Comparison of ENCODE assay signal across 8 cellular contexts in genomic region chr17:81710514-81711308, GRCh38. TPM values are rescaled to one million over a fixed set of nuclear protein-coding genes. Genes with fewer than 3 reads are reported as not detected.
DNase-seq lines count a peak whose midpoint lies in the region; ATAC-seq and TF ChIP-seq lines count a peak whose summit lies in the region.

No MANE protein-coding gene starts in this region.

- H3K27me3 Mint-ChIP-seq in endothelial cell (ENCODE audit: unreplicated experiment): peaks cover 11% of the 10 kb centered on the region

- 9 to 13% (median 9%) methylated on average over 29 of the region's 29 CpGs for WGBS in psoas muscle, 3 donors

- H3K9me3 Mint-ChIP-seq in endothelial cell (ENCODE audit: unreplicated experiment): no peaks in the 10 kb centered on the region

- peak overlapping the region; percentile 73 for H3K4me3 ChIP-seq in psoas muscle

- peak; percentile 43 for DNase-seq in stimulated activated CD4-positive, alpha-beta T cell treated with anti-CD3 and anti-CD28 coated beads, Interleukin-15, amount 100 ng/mL, for 24 hours
- DNase-seq in stimulated activated CD4-positive, alpha-beta T cell treated with anti-CD3 and anti-CD28 coated beads, Interleukin-2, amount 100 ng/mL, for 48 hours: no peak
- DNase-seq in SHP77 (lab: John Stamatoyannopoulos, UW) (peak; percentile 68 to 74), endothelial cell (ENCODE audit: low spot score) (no peak), psoas muscle (no peak), omental fat pad (ENCODE audit: low spot score) (no peak)

- ATAC-seq in psoas muscle (peak in 2 of 4 donors; percentile 20 to 24), GM18870 (IDR thresholded peaks at IDR 0.05; ENCODE audit: unreplicated experiment) (no peak), omental fat pad (ENCODE audit: low FRiP score) (no peak), HG02798 (IDR thresholded peaks at IDR 0.05; ENCODE audit: poor library complexity, unreplicated experiment) (no peak)

- H3K4me1 ChIP-seq in psoas muscle: peaks cover 26% of the 10 kb centered on the region

- peak overlapping the region; percentile 86 for H3K27ac ChIP-seq in psoas muscle

- no peak for TF ChIP-seq CTCF in endothelial cell (IDR thresholded peaks at IDR 0.05; ENCODE audit: unreplicated experiment)
- TF ChIP-seq CTCF in psoas muscle (IDR thresholded peaks at IDR 0.05): no peak
- no peak for TF ChIP-seq CTCF in omental fat pad (IDR thresholded peaks at IDR 0.05)

- peaks cover 0 to 26% of the 10 kb centered on the region in 2 donors for H3K36me3 ChIP-seq in psoas muscle (ENCODE audit: insufficient read depth in 1 of 2, low read depth in 1 of 2)

- H3K36me3 Mint-ChIP-seq in endothelial cell (ENCODE audit: low read depth, unreplicated experiment): peaks cover 16% of the 10 kb centered on the region

- peak overlapping the region; percentile 81 for H3K4me3 Mint-ChIP-seq in endothelial cell (ENCODE audit: unreplicated experiment)

- H3K9me3 ChIP-seq in psoas muscle: no peaks in the 10 kb centered on the region

- peak overlapping the region; percentile 24 for H3K27ac Mint-ChIP-seq in endothelial cell (ENCODE audit: unreplicated experiment)

- H3K27me3 ChIP-seq in psoas muscle (ENCODE audit: insufficient read depth in 3 of 3, low read length in 2 of 3): no peaks in the 10 kb centered on the region

- intact Hi-C loops in psoas muscle (cut with DNase I): no loop called here

- peaks cover 17% of the 10 kb centered on the region for H3K4me1 Mint-ChIP-seq in endothelial cell (ENCODE audit: unreplicated experiment)

RNA-seq across cellular contexts. Expression of gene SLC25A10, which starts 1.4 kb away (rescaled TPM):
- 6.7 TPM for total RNA-seq in endothelial cell (ENCODE audit: unreplicated experiment)
- 1 to 10 TPM; 2.4 to 6.3 (median 3.8) TPM for total RNA-seq in psoas muscle
- 1 to 10 TPM; 5.9 to 7.0 (median 6.3) TPM for polyA plus RNA-seq in psoas muscle
- total RNA-seq in omental fat pad: 10 to 100 TPM; 11.4 to 22.4 (median 14.0) TPM

RNA-seq across cellular contexts. Expression of gene MRPL12, which starts 7.5 kb away (rescaled TPM):
- total RNA-seq in endothelial cell (ENCODE audit: unreplicated experiment) (58.5 TPM), psoas muscle (100 to 1,000 TPM in 2 of 4 donors, 10 to 100 TPM in 2; 93.0 to 175 (median 104) TPM), omental fat pad (10 to 100 TPM; 31.4 to 55.8 (median 49.2) TPM)
- polyA plus RNA-seq in psoas muscle: 100 to 1,000 TPM; 222 to 558 (median 242) TPM

RNA-seq across cellular contexts. Expression of gene HGS, which starts 26.9 kb away (rescaled TPM):
- total RNA-seq in endothelial cell (ENCODE audit: unreplicated experiment) (142 TPM), psoas muscle (10 to 100 TPM; 38.6 to 74.5 (median 56.5) TPM), omental fat pad (100 to 1,000 TPM in 1 of 4 donors, 10 to 100 TPM in 3; 54.0 to 117 (median 66.9) TPM)
- polyA plus RNA-seq in psoas muscle: 100 to 1,000 TPM in 2 of 3 donors, 10 to 100 TPM in 1; 62.3 to 158 (median 139) TPM

RNA-seq across cellular contexts. Expression of gene ARL16, which starts 27.1 kb away (rescaled TPM):
- total RNA-seq in endothelial cell (ENCODE audit: unreplicated experiment) (54.0 TPM), psoas muscle (10 to 100 TPM in 3 of 4 donors, 1 to 10 TPM in 1; 7.8 to 15.6 (median 11.9) TPM), omental fat pad (10 to 100 TPM; 18.8 to 28.8 (median 26.9) TPM)
- polyA plus RNA-seq in psoas muscle: 10 to 100 TPM; 23.2 to 29.3 (median 29.1) TPM

RNA-seq across cellular contexts. Expression of gene CCDC137, which starts 44.2 kb away (rescaled TPM):
- total RNA-seq in endothelial cell (ENCODE audit: unreplicated experiment) (31.8 TPM), psoas muscle (10 to 100 TPM in 1 of 4 donors, 1 to 10 TPM in 3; 4.8 to 14.9 (median 8.6) TPM), omental fat pad (10 to 100 TPM in 1 of 4 donors, 1 to 10 TPM in 3; 6.8 to 15.6 (median 9.4) TPM)
- 10 to 100 TPM; 11.3 to 47.4 (median 28.5) TPM for polyA plus RNA-seq in psoas muscle

Comparison
In these comparisons a context has a peak if more than half of its experiments do, and no peak if none do; other contexts are left out.
1. DNase-seq: peak in stimulated activated CD4-positive, alpha-beta T cell treated with anti-CD3 and anti-CD28 coated beads, Interleukin-15, amount 100 ng/mL, for 24 hours (single experiment) and SHP77 (2 of 2); none in stimulated activated CD4-positive, alpha-beta T cell treated with anti-CD3 and anti-CD28 coated beads, Interleukin-2, amount 100 ng/mL, for 48 hours (0 of 2), endothelial cell (single experiment), psoas muscle (0 of 2) and omental fat pad (single experiment).